ENCODE assay signal across 36 cellular contexts in the genomic region with DNA sequence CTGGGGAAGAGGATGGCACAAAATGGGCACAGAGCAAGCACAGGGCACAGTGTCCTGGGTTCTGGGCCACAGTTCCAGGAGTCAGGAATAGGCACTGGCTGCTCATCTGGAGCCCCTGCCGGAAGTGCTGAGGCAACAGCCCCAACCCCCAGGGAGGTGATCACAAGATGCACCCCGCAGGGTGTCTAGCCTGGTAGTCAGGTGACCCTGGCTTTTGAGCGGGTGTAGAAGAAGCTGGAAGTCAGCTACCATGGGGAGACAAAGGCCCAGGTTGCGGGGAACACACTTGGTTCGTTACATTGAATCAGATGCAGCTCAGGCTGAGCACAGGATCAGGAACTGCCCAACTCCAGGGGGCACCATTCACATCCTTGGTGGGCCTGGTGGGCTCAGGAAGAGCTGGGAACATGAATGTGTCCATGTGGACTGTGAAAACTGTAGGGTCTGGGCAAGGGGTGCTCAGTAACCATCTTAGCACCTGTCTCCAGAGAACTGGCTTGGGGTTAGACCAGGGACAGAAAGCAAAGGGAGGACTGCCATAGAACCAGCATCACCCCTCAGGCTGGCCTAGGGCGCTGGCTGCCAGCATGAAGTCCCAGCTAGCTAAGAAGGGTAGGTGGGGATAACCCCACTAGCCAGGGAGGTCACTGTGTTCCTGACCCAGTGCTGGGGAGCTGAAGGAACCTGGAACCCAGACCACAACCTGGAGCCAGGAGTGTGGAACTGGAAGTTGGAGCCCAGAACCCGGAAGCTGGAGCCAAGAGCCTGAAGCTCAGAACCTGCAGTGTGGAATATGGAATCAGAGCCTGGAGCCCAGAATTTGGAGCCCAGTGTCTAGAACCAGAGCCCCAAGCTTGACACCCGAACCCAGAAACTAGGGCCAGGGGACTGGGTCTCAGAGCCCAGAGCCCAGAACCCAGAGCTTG. TPM values are rescaled to one million over a fixed set of nuclear protein-coding genes. Genes with fewer than 3 reads are reported as not detected.
DNase-seq lines count a peak whose midpoint lies in the region; ATAC-seq, FAIRE-seq and TF ChIP-seq lines count a peak whose summit lies in the region.
"Had no signal": no experiment of that assay in that cellular context is flagged by ENCODE, and none has a peak within 500 bp of the region (broad histone marks: within the 10 kb centered on the region; RNA-seq: fewer than 3 reads in every experiment).

No MANE protein-coding gene starts in this region.

- H3K36me3 ChIP-seq in hepatocyte (replicated peaks; ENCODE audit: insufficient read depth, low read depth) (no peaks in the 10 kb centered on the region), neuronal stem cell (replicated peaks in 1 of 2; ENCODE audit: control insufficient read depth in 2 of 2, insufficient read depth in 2 of 2, low read length in 2 of 2) (no peaks in the 10 kb centered on the region)
- H3K36me3 ChIP-seq: gastrocnemius medialis, left lung, uterus had no signal

- POLR2A ChIA-PET in activated CD4-positive, alpha-beta memory T cell treated with anti-CD3 and anti-CD28 coated beads for 36 hours (lab: Charles Lee), result interaction anchor here (0.5 to 2.4 kb wide), 7 partner anchors 8 to 67 kb away, joined by 3 to 11 read pairs (median 4); a partner anchor contains a TSS
- POLR2A ChIA-PET in activated CD4-positive, alpha-beta memory T cell treated with anti-CD3 and anti-CD28 coated beads, Interleukin-2, amount 10 ng/mL, durations not matched to agents 7 days and 5 days (lab: Charles Lee), result interaction anchor here (0.7 to 3.2 kb wide), 10 partner anchors 9 to 107 kb away, joined by 3 to 27 read pairs (median 4); a partner anchor contains a TSS

- intact Hi-C loops in activated CD4-positive, alpha-beta memory T cell treated with anti-CD3 and anti-CD28 coated beads for 36 hours (cut with micrococcal nuclease), result no loop called here

- 86% methylated on average over 8 of the region's 8 CpGs for WGBS in hepatocyte (ENCODE audit: low lambda C conversion rate, missing lambda C conversion rate)
- no CpG with 5 or more reads among the region's 8 CpGs for WGBS in neuronal stem cell (ENCODE audit: extremely low coverage in 2 of 2, insufficient read length in 2 of 2, insufficient replicate concordance in 1 of 2), 2 donors

- ATAC-seq in HG03108 (IDR thresholded peaks at IDR 0.05; ENCODE audit: unreplicated experiment) (no peak), GM18502 (IDR thresholded peaks at IDR 0.05; ENCODE audit: poor library complexity, unreplicated experiment) (no peak)
- ATAC-seq: gastrocnemius medialis, HCT116 had no signal

- no peak overlapping the region for H3K4ac ChIP-seq in neuronal stem cell (ENCODE audit: low read length)

- peak overlapping the region; percentile 63 for H3K18ac ChIP-seq in neuronal stem cell (ENCODE audit: low read length)

- peak overlapping the region; percentile 2 for H4K8ac ChIP-seq in neuronal stem cell (ENCODE audit: low read depth, low read length)

- no peaks in the 10 kb centered on the region for H3K9me3 Mint-ChIP-seq in activated CD4-positive, alpha-beta memory T cell treated with anti-CD3 and anti-CD28 coated beads for 36 hours
- H3K9me3 Mint-ChIP-seq in activated CD4-positive, alpha-beta memory T cell treated with anti-CD3 and anti-CD28 coated beads, Interleukin-2, amount 10 ng/mL, durations not matched to agents 7 days and 5 days, result no peaks in the 10 kb centered on the region
- H3K9me3 Mint-ChIP-seq: activated naive CD8-positive, alpha-beta T cell treated with anti-CD3 and anti-CD28 coated beads for 36 hours; activated T-helper 17 cell treated with anti-CD3 and anti-CD28 coated beads, Interleukin-2, amount 50 U/mL, for 72 hours; dendritic cell treated with granulocyte-macrophage colony-stimulating factor and Interleukin-4, amounts not matched to agents 40 ng/mL and 50 ng/mL, for 4 days; immature natural killer cell; stimulated activated naive CD8-positive, alpha-beta T cell treated with anti-CD3 and anti-CD28 coated beads, Interleukin-15, Interleukin-2, amounts not matched to agents 100 ng/mL and 50 ng/mL, for 24 hours had no signal

- no peak for TF ChIP-seq CTCF in hepatocyte (IDR thresholded peaks at IDR 0.05; ENCODE audit: poor library complexity)

- no peaks in the 10 kb centered on the region for H4K20me1 ChIP-seq in hepatocyte (ENCODE audit: insufficient read depth, poor library complexity, severe bottlenecking)

- H2AK5ac ChIP-seq in neuronal stem cell (ENCODE audit: low read depth, low read length), result peak overlapping the region; percentile 84

- no peak overlapping the region for H2BK12ac ChIP-seq in neuronal stem cell (ENCODE audit: low read length)

- H3K27me3 Mint-ChIP-seq in activated CD4-positive, alpha-beta memory T cell treated with anti-CD3 and anti-CD28 coated beads for 36 hours, result no peaks in the 10 kb centered on the region
- H3K27me3 Mint-ChIP-seq in activated CD4-positive, alpha-beta memory T cell treated with anti-CD3 and anti-CD28 coated beads, Interleukin-2, amount 10 ng/mL, durations not matched to agents 7 days and 5 days, result peaks cover 4% of the 10 kb centered on the region
- H3K27me3 Mint-ChIP-seq: activated naive CD8-positive, alpha-beta T cell treated with anti-CD3 and anti-CD28 coated beads for 36 hours; activated T-helper 17 cell treated with anti-CD3 and anti-CD28 coated beads, Interleukin-2, amount 50 U/mL, for 72 hours; stimulated activated naive CD8-positive, alpha-beta T cell treated with anti-CD3 and anti-CD28 coated beads, Interleukin-15, Interleukin-2, amounts not matched to agents 100 ng/mL and 50 ng/mL, for 24 hours had no signal

- no peaks in the 10 kb centered on the region for H3K9me2 ChIP-seq in hepatocyte (replicated peaks; ENCODE audit: insufficient read depth)

- peaks cover 30% of the 10 kb centered on the region for H3K4me1 Mint-ChIP-seq in activated CD4-positive, alpha-beta memory T cell treated with anti-CD3 and anti-CD28 coated beads for 36 hours (ENCODE audit: low read depth)
- peaks cover 43% of the 10 kb centered on the region for H3K4me1 Mint-ChIP-seq in activated CD4-positive, alpha-beta memory T cell treated with anti-CD3 and anti-CD28 coated beads, Interleukin-2, amount 10 ng/mL, durations not matched to agents 7 days and 5 days

- no peak overlapping the region for H4K91ac ChIP-seq in neuronal stem cell (ENCODE audit: low read depth, low read length, poor library complexity)

- peaks cover 4% of the 10 kb centered on the region for H3K36me3 Mint-ChIP-seq in activated CD4-positive, alpha-beta memory T cell treated with anti-CD3 and anti-CD28 coated beads for 36 hours
- peaks cover 16% of the 10 kb centered on the region for H3K36me3 Mint-ChIP-seq in activated CD4-positive, alpha-beta memory T cell treated with anti-CD3 and anti-CD28 coated beads, Interleukin-2, amount 10 ng/mL, durations not matched to agents 7 days and 5 days (ENCODE audit: low read depth)
- H3K36me3 Mint-ChIP-seq: immature natural killer cell had no signal

- no peaks in the 10 kb centered on the region for H3K79me2 ChIP-seq in hepatocyte

- H3K4me1 ChIP-seq in hepatocyte (ENCODE audit: insufficient read depth), result peaks cover 13% of the 10 kb centered on the region
- H3K4me1 ChIP-seq in neuronal stem cell (ENCODE audit: control insufficient read depth in 2 of 2, insufficient read depth in 1 of 2, low read depth in 1 of 2, low read length in 2 of 2), result peaks cover 0 to 3% of the 10 kb centered on the region in 2 donors
- H3K4me1 ChIP-seq: uterus had no signal

- H3K9me3 ChIP-seq in hepatocyte (ENCODE audit: low read depth), result no peaks in the 10 kb centered on the region
- no peaks in the 10 kb centered on the region for H3K9me3 ChIP-seq in neuronal stem cell (replicated peaks in 1 of 2; ENCODE audit: control insufficient read depth in 2 of 2, insufficient read depth in 1 of 2, low read depth in 1 of 2, low read length in 2 of 2)
- H3K9me3 ChIP-seq: gastrocnemius medialis, left lung, uterus had no signal

- H3K4me3 Mint-ChIP-seq in activated CD4-positive, alpha-beta memory T cell treated with anti-CD3 and anti-CD28 coated beads for 36 hours, result no peak overlapping the region
- H3K4me3 Mint-ChIP-seq in activated CD4-positive, alpha-beta memory T cell treated with anti-CD3 and anti-CD28 coated beads, Interleukin-2, amount 10 ng/mL, durations not matched to agents 7 days and 5 days, result no peak overlapping the region
- H3K4me3 Mint-ChIP-seq: activated naive CD8-positive, alpha-beta T cell treated with anti-CD3 and anti-CD28 coated beads for 36 hours; dendritic cell treated with granulocyte-macrophage colony-stimulating factor and Interleukin-4, amounts not matched to agents 40 ng/mL and 50 ng/mL, for 4 days; immature natural killer cell; stimulated activated naive CD8-positive, alpha-beta T cell treated with anti-CD3 and anti-CD28 coated beads, Interleukin-15, Interleukin-2, amounts not matched to agents 100 ng/mL and 50 ng/mL, for 24 hours had no signal

- H3K27ac Mint-ChIP-seq in activated CD4-positive, alpha-beta memory T cell treated with anti-CD3 and anti-CD28 coated beads for 36 hours, result peak overlapping the region; percentile 28
- H3K27ac Mint-ChIP-seq in activated CD4-positive, alpha-beta memory T cell treated with anti-CD3 and anti-CD28 coated beads, Interleukin-2, amount 10 ng/mL, durations not matched to agents 7 days and 5 days, result no peak overlapping the region
- H3K27ac Mint-ChIP-seq: activated naive CD8-positive, alpha-beta T cell treated with anti-CD3 and anti-CD28 coated beads for 36 hours; dendritic cell treated with granulocyte-macrophage colony-stimulating factor and Interleukin-4, amounts not matched to agents 40 ng/mL and 50 ng/mL, for 4 days; stimulated activated naive CD8-positive, alpha-beta T cell treated with anti-CD3 and anti-CD28 coated beads, Interleukin-15, Interleukin-2, amounts not matched to agents 100 ng/mL and 50 ng/mL, for 24 hours had no signal

- CTCF ChIA-PET in activated CD4-positive, alpha-beta memory T cell treated with anti-CD3 and anti-CD28 coated beads for 36 hours (lab: Charles Lee), result interaction anchor here (0.6 to 3.9 kb wide), 9 partner anchors 8 to 205 kb away, joined by 3 to 37 read pairs (median 4); no protein-coding TSS in a partner anchor
- CTCF ChIA-PET in activated CD4-positive, alpha-beta memory T cell treated with anti-CD3 and anti-CD28 coated beads, Interleukin-2, amount 10 ng/mL, durations not matched to agents 7 days and 5 days (lab: Charles Lee), result interaction anchor here (0.6 to 3.3 kb wide), 5 partner anchors 9 to 84 kb away, joined by 3 to 27 read pairs (median 15); no protein-coding TSS in a partner anchor

- H3K79me1 ChIP-seq in neuronal stem cell (ENCODE audit: low read depth, low read length), result no peaks in the 10 kb centered on the region

- FAIRE-seq in RCC 7860 (lab: Jason Lieb, UNC), result no peak
- FAIRE-seq: endometrium had no signal

- H3K4me3 ChIP-seq in hepatocyte, result no peak overlapping the region
- H3K4me3 ChIP-seq in neuronal stem cell (ENCODE audit: low read length in 2 of 2), result no peak overlapping the region
- H3K4me3 ChIP-seq: gastrocnemius medialis, left lung, PC-9, skin epidermis, uterus had no signal

- H3K4me2 ChIP-seq in hepatocyte (peak overlapping the region; percentile 41), neuronal stem cell (ENCODE audit: insufficient read depth, low read length, poor library complexity, severe bottlenecking) (no peak overlapping the region)
- H3K4me2 ChIP-seq: PC-9 had no signal

- peak overlapping the region; percentile 34 for H2BK5ac ChIP-seq in neuronal stem cell (ENCODE audit: low read length)

- H3K27me3 ChIP-seq in hepatocyte (no peaks in the 10 kb centered on the region), neuronal stem cell (ENCODE audit: control insufficient read depth in 3 of 3, insufficient read depth in 3 of 3, low read depth in 1 of 3, low read length in 3 of 3) (peaks cover 0 to 8% (median 2%) of the 10 kb centered on the region in 3 experiments)
- H3K27me3 ChIP-seq: gastrocnemius medialis, uterus had no signal

- no peak overlapping the region for H3K14ac ChIP-seq in neuronal stem cell (ENCODE audit: low read length)

- H2BK15ac ChIP-seq in neuronal stem cell (ENCODE audit: low read length), result peak overlapping the region; percentile 30

- H3K9ac ChIP-seq in neuronal stem cell (ENCODE audit: low read depth, low read length, poor library complexity), result no peak overlapping the region

- peak overlapping the region; percentile 30 for H3K23ac ChIP-seq in neuronal stem cell (ENCODE audit: low read depth, low read length, poor library complexity)

- no peak overlapping the region for H2BK120ac ChIP-seq in neuronal stem cell (ENCODE audit: low read depth, low read length)

- H2AFZ ChIP-seq in hepatocyte (no peak overlapping the region), neuronal stem cell (ENCODE audit: low read length) (no peak overlapping the region)
- H2AFZ ChIP-seq: PC-9 had no signal

- H3K27ac ChIP-seq in hepatocyte, result peak overlapping the region; percentile 88
- no peak overlapping the region for H3K27ac ChIP-seq in neuronal stem cell (replicated peaks; ENCODE audit: low read length)
- H3K27ac ChIP-seq: gastrocnemius medialis, HL-60, left lung, PC-9, uterus had no signal

- no peak for DNase-seq in activated CD4-positive, alpha-beta memory T cell treated with anti-CD3 and anti-CD28 coated beads for 36 hours
- no peak for DNase-seq in activated CD4-positive, alpha-beta memory T cell treated with anti-CD3 and anti-CD28 coated beads, Interleukin-2, amount 10 ng/mL, durations not matched to agents 7 days and 5 days
- DNase-seq in RCC 7860 (ENCODE audit: low spot score), result peak; percentile 9
- DNase-seq in hepatocyte (ENCODE audit: low spot score), result no peak
- DNase-seq in neuronal stem cell (ENCODE audit: low spot score), result no peak
- no peak for DNase-seq in NCI-H1930 (lab: John Stamatoyannopoulos, UW)
- DNase-seq: 8988T; activated CD8-positive, alpha-beta memory T cell treated with anti-CD3 and anti-CD28 coated beads, Interleukin-2, amount 50 U/mL, for 48 hours; activated naive CD8-positive, alpha-beta T cell treated with anti-CD3 and anti-CD28 coated beads for 36 hours; AML-193; aorta; caudate nucleus; gastrocnemius medialis; GDM1; hippocampal formation; immature natural killer cell; Kasumi-1; left lung; NCI-H1436 treated with DMSO at 0.1 percent for 48 hours; NCI-H510A treated with DMSO at 0.1 percent for 48 hours; PC-9; SHP77 treated with DMSO at 0.1 percent for 48 hours; T1000; uterus had no signal

RNA-seq across cellular contexts. Expression of a gene that starts 6.1 kb away (rescaled TPM):
- under 1 TPM in 1 of 2 experiments, not detected in 1; 0.15 TPM for total RNA-seq in activated CD4-positive, alpha-beta memory T cell treated with anti-CD3 and anti-CD28 coated beads for 36 hours
- total RNA-seq in activated CD4-positive, alpha-beta memory T cell treated with anti-CD3 and anti-CD28 coated beads, Interleukin-2, amount 10 ng/mL, durations not matched to agents 7 days and 5 days, result 1 to 10 TPM; 1.4 to 1.5 TPM
- total RNA-seq in hepatocyte, result 0.12 TPM in 1 of 2 replicates, not detected in the other
- polyA plus RNA-seq in hepatocyte, result 0.33 TPM in 1 of 2 replicates, not detected in the other
- not detected for polyA plus RNA-seq in neuronal stem cell (2013, experiment 1 of 2)
- not detected for polyA plus RNA-seq in neuronal stem cell (2013, experiment 2 of 2)
- total RNA-seq: activated naive CD8-positive, alpha-beta T cell treated with anti-CD3 and anti-CD28 coated beads for 36 hours; aorta; gastrocnemius medialis; left lung; osteoblast; uterus had no signal
- polyA plus RNA-seq: aorta had no signal

RNA-seq across cellular contexts. Expression of a gene that starts 20.4 kb away (rescaled TPM):
- 10 to 100 TPM; 43.9 to 47.2 TPM for total RNA-seq in activated CD4-positive, alpha-beta memory T cell treated with anti-CD3 and anti-CD28 coated beads for 36 hours
- total RNA-seq in activated CD4-positive, alpha-beta memory T cell treated with anti-CD3 and anti-CD28 coated beads, Interleukin-2, amount 10 ng/mL, durations not matched to agents 7 days and 5 days, result 100 to 1,000 TPM; 103 to 107 TPM
- 26.1 and 36.5 TPM in 2 replicates for total RNA-seq in hepatocyte
- 30.7 and 37.0 TPM in 2 replicates for polyA plus RNA-seq in hepatocyte
- polyA plus RNA-seq in neuronal stem cell (2013, experiment 1 of 2), result 26.4 TPM
- 20.9 TPM for polyA plus RNA-seq in neuronal stem cell (2013, experiment 2 of 2)

RNA-seq across cellular contexts. Expression of a gene that starts 22.3 kb away (rescaled TPM):
- not detected for total RNA-seq in activated CD4-positive, alpha-beta memory T cell treated with anti-CD3 and anti-CD28 coated beads for 36 hours
- not detected for total RNA-seq in activated CD4-positive, alpha-beta memory T cell treated with anti-CD3 and anti-CD28 coated beads, Interleukin-2, amount 10 ng/mL, durations not matched to agents 7 days and 5 days
- total RNA-seq in hepatocyte, result not detected in 2 replicates
- polyA plus RNA-seq in hepatocyte, result not detected in 2 replicates
- polyA plus RNA-seq in neuronal stem cell (2013, experiment 1 of 2), result not detected
- polyA plus RNA-seq in neuronal stem cell (2013, experiment 2 of 2), result not detected
- total RNA-seq: activated naive CD8-positive, alpha-beta T cell treated with anti-CD3 and anti-CD28 coated beads for 36 hours; activated T-helper 17 cell treated with anti-CD3 and anti-CD28 coated beads, Interleukin-2, amount 50 U/mL, for 72 hours; aorta; gastrocnemius medialis; left lung; osteoblast; PC-9; renal cortical epithelial cell; uterus had no signal
- polyA plus RNA-seq: aorta, immature natural killer cell, thymus had no signal

RNA-seq across cellular contexts. Expression of a gene that starts 26.6 kb away (rescaled TPM):
- total RNA-seq in activated CD4-positive, alpha-beta memory T cell treated with anti-CD3 and anti-CD28 coated beads for 36 hours, result 100 to 1,000 TPM in 1 of 2 experiments, 10 to 100 TPM in 1; 98.3 to 104 TPM
- 100 to 1,000 TPM; 145 to 149 TPM for total RNA-seq in activated CD4-positive, alpha-beta memory T cell treated with anti-CD3 and anti-CD28 coated beads, Interleukin-2, amount 10 ng/mL, durations not matched to agents 7 days and 5 days
- 357 and 366 TPM in 2 replicates for total RNA-seq in hepatocyte
- 381 and 391 TPM in 2 replicates for polyA plus RNA-seq in hepatocyte
- polyA plus RNA-seq in neuronal stem cell (2013, experiment 1 of 2), result 131 TPM
- 132 TPM for polyA plus RNA-seq in neuronal stem cell (2013, experiment 2 of 2)

RNA-seq across cellular contexts. Expression of a gene that starts 31.2 kb away (rescaled TPM):
- total RNA-seq in activated CD4-positive, alpha-beta memory T cell treated with anti-CD3 and anti-CD28 coated beads for 36 hours, result 1 to 10 TPM; 5.1 to 5.9 TPM
- 1 to 10 TPM; 1.5 to 1.6 TPM for total RNA-seq in activated CD4-positive, alpha-beta memory T cell treated with anti-CD3 and anti-CD28 coated beads, Interleukin-2, amount 10 ng/mL, durations not matched to agents 7 days and 5 days
- total RNA-seq in hepatocyte, result 16.5 and 18.2 TPM in 2 replicates
- 46.6 and 49.8 TPM in 2 replicates for polyA plus RNA-seq in hepatocyte
- polyA plus RNA-seq in neuronal stem cell (2013, experiment 1 of 2), result 2.1 TPM
- polyA plus RNA-seq in neuronal stem cell (2013, experiment 2 of 2), result 2.5 TPM
- total RNA-seq: osteoblast had no signal
